ENCODE assay signal across 12 cellular contexts in genomic region chr20:47326718-47327137, GRCh38. TPM values are rescaled to one million over a fixed set of nuclear protein-coding genes. Genes with fewer than 3 reads are reported as not detected.
A peak's percentile ranks its signal among the peaks of the same experiment; 100 is the strongest.
DNase-seq lines count a peak whose midpoint lies in the region; ATAC-seq and TF ChIP-seq lines count a peak whose summit lies in the region.
"Had no signal": no experiment of that assay in that cellular context is flagged by ENCODE, and none has a peak within 500 bp of the region (broad histone marks: within the 10 kb centered on the region; RNA-seq: fewer than 3 reads in every experiment).

No MANE protein-coding gene starts in this region.

- no peak for TF ChIP-seq CTCF in mesothelial cell of epicardium (IDR thresholded peaks at IDR 0.05; ENCODE audit: unreplicated experiment)

- peaks cover 31% of the 10 kb centered on the region for H3K36me3 Mint-ChIP-seq in mesothelial cell of epicardium

- ATAC-seq in HG03280 (IDR thresholded peaks at IDR 0.05; ENCODE audit: unreplicated experiment) (no peak), HG02973 (IDR thresholded peaks at IDR 0.05; ENCODE audit: unreplicated experiment) (no peak)
- ATAC-seq: left ventricle myocardium superior had no signal

- H3K9me3 Mint-ChIP-seq in mesothelial cell of epicardium = no peaks in the 10 kb centered on the region
- H3K9me3 Mint-ChIP-seq: activated T-helper 2 cell treated with anti-CD3 and anti-CD28 coated beads, Interferon-gamma antibody, Interleukin-2, Interleukin-4, amounts not matched to agents 10 μg/mL and 5 μg/mL and 100 μg/mL, durations not matched to agents 14 hours and 24 hours and 36 hours had no signal

- DNase-seq in AG20443 (ENCODE audit: low spot score) (peak; percentile 21), LHCN-M2 (ENCODE audit: low read depth) (peak; percentile 80), mesothelial cell of epicardium (ENCODE audit: low spot score in 2 of 2, unreplicated experiment in 2 of 2) (no peak), SK-N-DZ (ENCODE audit: low spot score) (no peak), activated gamma-delta T cell (lab: John Stamatoyannopoulos, UW) (no peak)
- DNase-seq: left ventricle myocardium superior, NCI-H1105, WERI-Rb-1 had no signal

- H3K27ac ChIP-seq in cingulate gyrus (ENCODE audit: low read depth, low read length) = peak overlapping the region; percentile 12
- H3K27ac ChIP-seq: WERI-Rb-1 had no signal

- H3K4me3 Mint-ChIP-seq in mesothelial cell of epicardium = no peak overlapping the region

- peak overlapping the region; percentile 75 for H3K27ac Mint-ChIP-seq in mesothelial cell of epicardium
- H3K27ac Mint-ChIP-seq: activated T-helper 2 cell treated with anti-CD3 and anti-CD28 coated beads, Interferon-gamma antibody, Interleukin-2, Interleukin-4, amounts not matched to agents 10 μg/mL and 5 μg/mL and 100 μg/mL, durations not matched to agents 14 hours and 24 hours and 36 hours had no signal

- peaks cover 54% of the 10 kb centered on the region for H3K4me1 Mint-ChIP-seq in mesothelial cell of epicardium

- no peaks in the 10 kb centered on the region for H3K27me3 Mint-ChIP-seq in mesothelial cell of epicardium (ENCODE audit: low read depth)

RNA-seq across cellular contexts. Expression of gene ZMYND8, which starts 29.8 kb away (rescaled TPM):
- total RNA-seq in LHCN-M2 (2014; rRNA removed) = 50.1 and 56.4 TPM in 2 replicates
- 15.4 TPM for polyA plus RNA-seq in LHCN-M2 (2012)
- 119 to 120 TPM (median 119 TPM) in 3 replicates for total RNA-seq in mesothelial cell of epicardium
- polyA plus RNA-seq in SK-N-DZ (2014; cell fraction: cytosol; rRNA removed) = 44.5 and 55.5 TPM in 2 replicates
- 49.4 and 91.3 TPM in 2 replicates for polyA plus RNA-seq in SK-N-DZ (2014; cell fraction: nucleus; rRNA removed)

Comparison
In these comparisons a context has a peak if more than half of its experiments do, and no peak if none do; other contexts are left out.
1. DNase-seq: peak in AG20443 (single experiment) and LHCN-M2 (single experiment); none in mesothelial cell of epicardium (0 of 2), SK-N-DZ (single experiment) and activated gamma-delta T cell (single experiment).